In the genomic region with DNA sequence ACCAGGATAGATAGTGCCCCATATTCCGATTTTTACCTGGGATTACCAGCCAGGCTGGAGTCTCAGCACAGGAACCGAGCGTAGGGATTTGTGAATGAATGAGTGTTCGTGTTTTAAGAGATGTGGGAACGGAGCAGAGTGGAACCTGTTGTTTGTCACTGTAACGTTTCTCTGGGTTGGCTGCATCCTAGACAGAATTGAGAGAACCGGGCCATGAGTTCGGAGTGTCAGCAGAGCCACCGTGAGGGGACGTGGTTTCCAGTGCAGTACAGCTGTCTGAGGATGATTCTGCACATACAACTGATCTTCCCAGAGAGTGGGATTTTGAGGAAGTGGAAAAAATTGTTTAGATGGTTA, we compare ENCODE assay signal across 1 cellular context.
TF ChIP-seq lines count a peak whose summit lies in the region.

No MANE protein-coding gene starts in this region.

TF ChIP-seq in WTC11, 78 proteins besides CTCF, POLR2A, EP300 and RAD21 (continued from another document):
- TF ChIP-seq, protein P1, sequence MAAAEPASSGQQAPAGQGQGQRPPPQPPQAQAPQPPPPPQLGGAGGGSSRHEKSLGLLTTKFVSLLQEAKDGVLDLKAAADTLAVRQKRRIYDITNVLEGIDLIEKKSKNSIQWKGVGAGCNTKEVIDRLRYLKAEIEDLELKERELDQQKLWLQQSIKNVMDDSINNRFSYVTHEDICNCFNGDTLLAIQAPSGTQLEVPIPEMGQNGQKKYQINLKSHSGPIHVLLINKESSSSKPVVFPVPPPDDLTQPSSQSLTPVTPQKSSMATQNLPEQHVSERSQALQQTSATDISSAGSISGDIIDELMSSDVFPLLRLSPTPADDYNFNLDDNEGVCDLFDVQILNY (CRISPR knock-in tag; IDR thresholded peaks at IDR 0.05), result no peak
- no peak for TF ChIP-seq ZNF396 (CRISPR knock-in tag; IDR thresholded peaks at IDR 0.05; ENCODE audit: borderline replicate concordance)
- no peak for TF ChIP-seq ETV6 (CRISPR knock-in tag; IDR thresholded peaks at IDR 0.05)
- no peak for TF ChIP-seq MYBL2 (CRISPR knock-in tag; IDR thresholded peaks at IDR 0.05)
- TF ChIP-seq ZNF121 (CRISPR knock-in tag; IDR thresholded peaks at IDR 0.05), result no peak
- TF ChIP-seq SOX15 (CRISPR knock-in tag; IDR thresholded peaks at IDR 0.05), result no peak
- TF ChIP-seq ESRRA (CRISPR knock-in tag; IDR thresholded peaks at IDR 0.05; ENCODE audit: borderline replicate concordance), result no peak
- TF ChIP-seq RORB (CRISPR knock-in tag; IDR thresholded peaks at IDR 0.05), result no peak
- no peak for TF ChIP-seq CDX4 (CRISPR knock-in tag; IDR thresholded peaks at IDR 0.05; ENCODE audit: borderline replicate concordance)
- TF ChIP-seq TEAD4 (CRISPR knock-in tag; IDR thresholded peaks at IDR 0.05), result no peak
- TF ChIP-seq E2F4 (CRISPR knock-in tag; IDR thresholded peaks at IDR 0.05; ENCODE audit: borderline replicate concordance, low read depth), result no peak
- no peak for TF ChIP-seq SMAD3 (CRISPR knock-in tag; IDR thresholded peaks at IDR 0.05; ENCODE audit: borderline replicate concordance)
